ENCODE assay signal across 36 cellular contexts in genomic region chr20:11364736-11365135, GRCh38.
"Had no signal": no experiment of that assay in that cellular context is flagged by ENCODE, and none has a peak within 500 bp of the region (broad histone marks: within the 10 kb centered on the region; RNA-seq: fewer than 3 reads in every experiment).

No MANE protein-coding gene starts in this region.

- H3K27me3 ChIP-seq: MG63 had no signal

- H3K4me3 ChIP-seq: MG63 had no signal

- H3K36me3 ChIP-seq: MG63 had no signal

- H3K9me3 ChIP-seq: MG63 had no signal

- DNase-seq: Kasumi-1, MG63, MM.1S, MV-4-11, NCI-H1048, NCI-H1092, NCI-H1092 treated with DMSO at 0.1 percent for 48 hours, NCI-H1105, NCI-H1105 treated with DMSO at 0.1 percent for 48 hours, NCI-H1417, NCI-H1417 treated with DMSO at 0.1 percent for 48 hours, NCI-H1436, NCI-H1436 treated with DMSO at 0.1 percent for 48 hours, NCI-H146, NCI-H1694, NCI-H1694 treated with DMSO at 0.1 percent for 48 hours, NCI-H187, NCI-H187 treated with DMSO at 0.1 percent for 48 hours, NCI-H1930, NCI-H2029, NCI-H2029 treated with DMSO at 0.1 percent for 48 hours, NCI-H2081, NCI-H2081 treated with DMSO at 0.1 percent for 48 hours, NCI-H2107, NCI-H2171, NCI-H2171 treated with DMSO at 0.1 percent for 48 hours, NCI-H2227 treated with DMSO at 0.1 percent for 48 hours, NCI-H226, NCI-H345, NCI-H446, NCI-H446 treated with DMSO at 0.1 percent for 48 hours, NCI-H510A, NCI-H510A treated with DMSO at 0.1 percent for 48 hours, NCI-H524, NCI-H524 treated with DMSO at 0.1 percent for 48 hours, NCI-H526 had no signal
